Comparison of ENCODE assay signal across 30 cellular contexts in genomic region chr10:124025152-124025551, GRCh38.
A peak's percentile ranks its signal among the peaks of the same experiment; 100 is the strongest.
DNase-seq lines count a peak whose midpoint lies in the region; ATAC-seq and TF ChIP-seq lines count a peak whose summit lies in the region.
"Had no signal": no experiment of that assay in that cellular context is flagged by ENCODE, and none has a peak within 500 bp of the region (broad histone marks: within the 10 kb centered on the region; RNA-seq: fewer than 3 reads in every experiment).

No MANE protein-coding gene starts in this region.

- 43 to 60% methylated on average over 1 to 2 of the region's 5 CpGs for whole genome bisulfite sequencing in gastroesophageal sphincter (ENCODE audit: low coverage in 1 of 2), 2 donors

- H3K36me3 ChIP-seq in RWPE2 (ENCODE audit: low read depth), result peaks cover 8% of the 10 kb centered on the region
- H3K36me3 ChIP-seq in gastroesophageal sphincter, result peaks cover 0 to 43% of the 10 kb centered on the region in 2 donors
- H3K36me3 ChIP-seq: WERI-Rb-1 had no signal

- ATAC-seq in RWPE2 (ENCODE audit: low read depth) (peak; percentile 44; the same call in 2 of the 3 replicates), gastroesophageal sphincter (no peak), GM18870 (IDR thresholded peaks at IDR 0.05; ENCODE audit: unreplicated experiment) (no peak)
- ATAC-seq: activated naive CD8-positive, alpha-beta T cell treated with anti-CD3 and anti-CD28 coated beads, Interleukin-2, amount 50 U/mL, for 24 hours; naive thymus-derived CD8-positive, alpha-beta T cell had no signal

- H3K27ac ChIP-seq in RWPE2 (ENCODE audit: poor library complexity, severe bottlenecking) (no peak overlapping the region), gastroesophageal sphincter (peak overlapping the region in 3 of 4 donors; percentile 35 to 64 (median 63))
- H3K27ac ChIP-seq: C4-2B, GM23248, PC-9, skin epidermis, stomach, tibial nerve, WERI-Rb-1 had no signal

- TF ChIP-seq EP300 in gastroesophageal sphincter (IDR thresholded peaks at IDR 0.05), result no peak

- peaks cover 25% of the 10 kb centered on the region for H3K4me1 ChIP-seq in RWPE2 (ENCODE audit: insufficient read depth, poor library complexity, severe bottlenecking)
- H3K4me1 ChIP-seq in gastroesophageal sphincter, result peaks cover 0 to 79% (median 17%) of the 10 kb centered on the region in 3 donors

- H3K27me3 ChIP-seq in RWPE2 (ENCODE audit: insufficient read depth, poor library complexity, severe bottlenecking) (no peaks in the 10 kb centered on the region), gastroesophageal sphincter (no peaks in the 10 kb centered on the region)
- H3K27me3 ChIP-seq: stomach, tibial nerve had no signal

- H3K4me3 ChIP-seq in RWPE2 (ENCODE audit: severe bottlenecking) (no peak overlapping the region), gastroesophageal sphincter (no peak overlapping the region)
- H3K4me3 ChIP-seq: GM23248, PC-9, skin epidermis, stomach, tibial nerve had no signal

- no peak for TF ChIP-seq POLR2A in gastroesophageal sphincter (IDR thresholded peaks at IDR 0.05)

- TF ChIP-seq CTCF in RWPE2 (IDR thresholded peaks at IDR 0.05; ENCODE audit: poor library complexity, severe bottlenecking), result no peak
- TF ChIP-seq CTCF in gastroesophageal sphincter (IDR thresholded peaks at IDR 0.05), result no peak

- no peaks in the 10 kb centered on the region for H3K9me3 ChIP-seq in RWPE2 (ENCODE audit: severe bottlenecking)
- H3K9me3 ChIP-seq in gastroesophageal sphincter, result no peaks in the 10 kb centered on the region
- H3K9me3 ChIP-seq: stomach, tibial nerve had no signal

- peak; percentile 13 for DNase-seq in A172 (ENCODE audit: low spot score)
- peak; percentile 19 for DNase-seq in H4 (ENCODE audit: low spot score)
- DNase-seq in RWPE2 (ENCODE audit: low spot score), result no peak
- DNase-seq in AG08395 (ENCODE audit: low spot score), result no peak
- no peak for DNase-seq in C1 segment of cervical spinal cord (lab: John Stamatoyannopoulos, UW)
- DNase-seq: activated CD4-positive, alpha-beta T cell treated with anti-CD3 and anti-CD28 coated beads, Interleukin-2, amount 50 U/mL, for 4 hours; activated CD8-positive, alpha-beta memory T cell treated with anti-CD3 and anti-CD28 coated beads, Interleukin-2, amount 50 U/mL, for 4 hours; activated naive CD8-positive, alpha-beta T cell treated with anti-CD3 and anti-CD28 coated beads, Interleukin-2, amount 50 U/mL, for 24 hours; Calu3; central memory CD4-positive, alpha-beta T cell; DMS79 treated with DMSO at 0.1 percent for 48 hours; midbrain; NCI-H1048; NCI-H187; NCI-H2171; NCI-H510A; PC-9; retina; SIG-M5; stimulated activated CD8-positive, alpha-beta memory T cell treated with anti-CD3 and anti-CD28 coated beads, Interleukin-4, amount 100 ng/mL, for 48 hours; T-helper 9 cell had no signal

Comparison
In these comparisons a context has a peak if more than half of its experiments do, and no peak if none do; other contexts are left out.
1. DNase-seq: peak in A172 (single experiment) and H4 (single experiment); none in RWPE2 (single experiment), AG08395 (single experiment) and C1 segment of cervical spinal cord (0 of 14).